In the genomic region with DNA sequence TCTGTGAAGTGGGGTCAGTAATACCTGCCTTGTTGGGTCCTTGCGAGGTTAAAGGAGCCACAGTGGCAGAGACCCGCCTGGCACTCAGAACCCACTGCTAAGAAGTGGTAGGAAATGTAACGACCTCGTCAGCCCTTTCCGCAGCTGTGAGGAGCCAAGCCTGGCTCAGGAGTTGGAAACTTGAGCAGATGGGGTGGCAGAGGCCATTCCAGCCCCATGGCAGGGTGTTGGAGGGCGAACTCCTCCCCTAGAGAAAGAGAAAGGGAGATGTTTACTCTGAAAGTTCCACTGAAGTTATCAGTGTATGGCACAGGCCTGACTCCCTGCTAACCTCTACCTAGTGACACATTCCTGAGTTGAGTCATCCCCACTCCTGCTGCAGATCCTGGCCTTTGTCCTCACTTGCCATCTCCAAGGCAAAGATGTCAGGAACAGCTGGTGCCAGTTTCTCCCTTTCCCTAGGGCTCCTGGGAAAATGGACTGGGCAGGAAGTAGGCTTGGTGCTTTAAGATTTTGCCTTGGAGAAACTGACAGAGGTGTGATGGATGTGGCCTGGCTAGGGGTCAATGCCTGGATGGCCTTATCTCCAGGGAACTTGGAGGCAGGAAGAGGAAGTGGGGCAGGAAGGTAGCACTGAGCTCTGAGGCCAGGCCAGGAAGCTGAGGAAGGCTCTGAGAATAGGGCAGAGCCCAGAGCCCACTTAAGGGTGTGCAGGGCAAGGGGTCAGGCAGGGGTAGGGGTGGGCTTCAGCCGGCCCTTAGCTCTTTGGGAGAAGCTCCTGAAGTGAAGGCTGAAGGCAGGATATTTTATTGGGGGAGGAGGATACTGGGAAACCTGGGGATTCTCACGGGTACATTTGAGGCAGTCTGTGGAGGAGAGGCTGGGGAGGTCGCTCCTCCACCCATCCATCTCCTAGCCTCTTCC, we compare ENCODE assay signal across 7 cellular contexts. TPM values are rescaled to one million over a fixed set of nuclear protein-coding genes. Genes with fewer than 3 reads are reported as not detected.
DNase-seq lines count a peak whose midpoint lies in the region; ATAC-seq, FAIRE-seq and TF ChIP-seq lines count a peak whose summit lies in the region.

No MANE protein-coding gene starts in this region.

- peak; percentile 49 for ATAC-seq in GM18511 (IDR thresholded peaks at IDR 0.05; ENCODE audit: unreplicated experiment)
- ATAC-seq in HG02840 (IDR thresholded peaks at IDR 0.05; ENCODE audit: low FRiP score, unreplicated experiment): peak; percentile 24
- peak; percentile 55 for ATAC-seq in T-helper 17 cell

- peak overlapping the region; percentile 91 for H3K27ac Mint-ChIP-seq in T-helper 17 cell

- H2AK5ac ChIP-seq in H1 (ENCODE audit: low read depth, low read length): no peak overlapping the region

- H3K4me1 ChIP-seq in H1 (replicated peaks in 1 of 4; ENCODE audit: control insufficient read depth in 3 of 4, insufficient read depth in 4 of 4, low read length in 3 of 4): peaks cover 0 to 11% (median 3%) of the 10 kb centered on the region in 4 experiments; a peak in 4 of 7 replicates
- H3K4me1 ChIP-seq in mucosa of rectum (ENCODE audit: control insufficient read depth in 2 of 2, insufficient read depth in 2 of 2, low read length in 2 of 2): peaks cover 25% of the 10 kb centered on the region in 2 donors

- H3K36me3 ChIP-seq in H1 (ENCODE audit: control insufficient read depth in 2 of 4, insufficient read depth in 4 of 4, low read length in 3 of 4) (no peaks in the 10 kb centered on the region), mucosa of rectum (ENCODE audit: control insufficient read depth in 2 of 2, insufficient read depth in 2 of 2, low read length in 2 of 2) (peaks cover 17% of the 10 kb centered on the region in 2 donors)

- H3K4me3 ChIP-seq in H1 (ENCODE audit: extremely low read depth in 1 of 4, insufficient read depth in 2 of 4, low read depth in 3 of 4, low read length in 4 of 4): peak overlapping the region; percentile 23 to 64 (median 52)
- H3K4me3 ChIP-seq in mucosa of rectum (ENCODE audit: low read length in 2 of 2): peak overlapping the region; percentile 58 to 67

- TF ChIP-seq EP300 in H1 (IDR thresholded peaks at IDR 0.05; ENCODE audit: borderline replicate concordance in 1 of 2, low read depth in 2 of 2, low read length in 2 of 2): no peak

- POLR2A ChIA-PET in H1 (lab: Charles Lee; ENCODE audit: partially characterized antibody): interaction anchor here (1.0 to 2.0 kb wide), 6 partner anchors 9 to 27 kb away, joined by 3 to 15 read pairs (median 4); a partner anchor contains a TSS

- no peak overlapping the region for H3K14ac ChIP-seq in H1 (ENCODE audit: insufficient read length)

- H3K79me2 ChIP-seq in H1 (ENCODE audit: control insufficient read depth in 1 of 2, insufficient read depth in 2 of 2, low read length in 2 of 2): no peaks in the 10 kb centered on the region

- peak overlapping the region; percentile 67 to 89 for H3K4me2 ChIP-seq in H1 (ENCODE audit: insufficient read depth in 1 of 2, low read depth in 2 of 2, low read length in 2 of 2)

- peaks cover 37% of the 10 kb centered on the region for H3K4me1 Mint-ChIP-seq in T-helper 17 cell

- H4K20me1 ChIP-seq in H1 (replicated peaks in 1 of 2; ENCODE audit: control insufficient read depth in 1 of 2, insufficient read depth in 2 of 2, low read length in 2 of 2): no peaks in the 10 kb centered on the region

- H3K18ac ChIP-seq in H1 (ENCODE audit: extremely low read depth, low read length): no peak overlapping the region

- FAIRE-seq in H1 (lab: Jason Lieb, UNC): no peak

- H3K27ac ChIP-seq in H1 (ENCODE audit: low read depth, low read length) (no peak overlapping the region), mucosa of rectum (ENCODE audit: low read depth in 2 of 2, low read length in 2 of 2) (peak overlapping the region; percentile 79 to 84)

- TF ChIP-seq RAD21 in H1 (IDR thresholded peaks at IDR 0.05 in 1 of 2, conservative IDR thresholded peaks at IDR 0.05 in 1 of 2; ENCODE audit: low read depth in 2 of 2, low read length in 2 of 2): no peak

- no peak for DNase-seq in T-helper 17 cell
- DNase-seq in H1 (ENCODE audit: low read depth in 1 of 2, low spot score in 2 of 2): no peak
- DNase-seq in DMS79 (lab: John Stamatoyannopoulos, UW): no peak
- no peak for DNase-seq in middle frontal gyrus (ENCODE audit: extremely low spot score, low spot score)

- no peaks in the 10 kb centered on the region for H3K27me3 Mint-ChIP-seq in T-helper 17 cell

- H3K56ac ChIP-seq in H1 (replicated peaks; ENCODE audit: insufficient read length, low read depth, low read length): no peak overlapping the region

- peak overlapping the region; percentile 65; the same call in 1 of the 2 replicates for H2BK15ac ChIP-seq in H1 (ENCODE audit: low read length)

- no peak overlapping the region for H4K8ac ChIP-seq in H1 (ENCODE audit: extremely low read depth, insufficient read depth, low read length)

- H2BK12ac ChIP-seq in H1 (ENCODE audit: low read depth, low read length): no peak overlapping the region; the same call in 1 of the 2 replicates

- no peak overlapping the region for H2BK120ac ChIP-seq in H1 (replicated peaks; ENCODE audit: low read depth, low read length)

- no peak overlapping the region for H3K23ac ChIP-seq in H1 (ENCODE audit: insufficient read length)

- H3K27me3 ChIP-seq in H1 (replicated peaks in 1 of 4; ENCODE audit: control insufficient read depth in 3 of 4, extremely low read depth in 1 of 4, insufficient read depth in 3 of 4, low read length in 3 of 4) (peaks cover 8 to 34% (median 21%) of the 10 kb centered on the region in 4 experiments; a peak in 6 of 7 replicates), mucosa of rectum (ENCODE audit: control insufficient read depth in 2 of 2, insufficient read depth in 2 of 2, low read length in 2 of 2) (no peaks in the 10 kb centered on the region)

- peak overlapping the region; percentile 66 for H2AFZ ChIP-seq in H1 (ENCODE audit: low read length)

- no peak for TF ChIP-seq CTCF in H1 (IDR thresholded peaks at IDR 0.05; ENCODE audit: control extremely low read depth in 1 of 3, insufficient read depth in 1 of 3, low read depth in 1 of 3, low read length in 3 of 3)

- H2BK5ac ChIP-seq in H1 (ENCODE audit: low read depth, low read length): peak overlapping the region; percentile 19; the same call in 1 of the 2 replicates

- no peak for TF ChIP-seq POLR2A in H1 (IDR thresholded peaks at IDR 0.05; ENCODE audit: control extremely low read depth in 1 of 2, low read depth in 2 of 2, low read length in 2 of 2)

- peaks cover 5% of the 10 kb centered on the region; the same call in 1 of the 2 replicates for H3K23me2 ChIP-seq in H1 (ENCODE audit: low read depth, low read length)

- H3K9me3 ChIP-seq in T-helper 17 cell (ENCODE audit: control insufficient read depth, low read length, poor library complexity, severe bottlenecking) (no peaks in the 10 kb centered on the region), H1 (ENCODE audit: insufficient read depth in 2 of 2, low read depth in 1 of 2, low read length in 1 of 2) (no peaks in the 10 kb centered on the region), mucosa of rectum (ENCODE audit: control insufficient read depth in 2 of 2, low read length in 2 of 2) (no peaks in the 10 kb centered on the region)

- CTCF ChIA-PET in H1 (lab: Charles Lee; ENCODE audit: partially characterized antibody): interaction anchor here (0.6 to 1.5 kb wide), 4 partner anchors 9 to 414 kb away, joined by 3 to 5 read pairs (median 4); no protein-coding TSS in a partner anchor

- H3K79me1 ChIP-seq in H1 (ENCODE audit: low read depth, low read length): no peaks in the 10 kb centered on the region; the same call in 1 of the 2 replicates

- H3K36me3 Mint-ChIP-seq in T-helper 17 cell (ENCODE audit: low read depth): peaks cover 3% of the 10 kb centered on the region

- no peak overlapping the region for H2BK20ac ChIP-seq in H1 (ENCODE audit: low read length)

- 60% methylated on average over 9 of the region's 9 CpGs; no CpG with 5 or more reads in 1 of the 2 experiments for WGBS in H1 (ENCODE audit: extremely low coverage in 1 of 2, insufficient coverage in 1 of 2, insufficient read length in 1 of 2, insufficient replicate concordance in 2 of 2, low coverage in 1 of 2, low lambda C conversion rate in 2 of 2, missing lambda C conversion rate in 1 of 2), 2 experiments

- H3K4ac ChIP-seq in H1 (replicated peaks; ENCODE audit: insufficient read length, low read depth, low read length): no peak overlapping the region

- H3K9ac ChIP-seq in H1 (replicated peaks in 1 of 4; ENCODE audit: extremely low read depth in 1 of 4, low read depth in 3 of 4, low read length in 3 of 4) (0 out of 7 replicates have a peak overlapping the region, but pooled peaks of 1 of the 4 experiments have one; percentile 19), mucosa of rectum (ENCODE audit: low read depth in 1 of 2, low read length in 2 of 2) (peak overlapping the region; percentile 42 to 55)

- no peak overlapping the region for H4K91ac ChIP-seq in H1 (replicated peaks; ENCODE audit: insufficient read length, low read length)

- H4K5ac ChIP-seq in H1 (ENCODE audit: insufficient read length, low read depth, low read length): no peak overlapping the region

- H3K4me3 Mint-ChIP-seq in T-helper 17 cell: peak overlapping the region; percentile 90

RNA-seq across cellular contexts. Expression of a gene that starts 0.9 kb away (rescaled TPM):
- total RNA-seq in T-helper 17 cell: 10 to 100 TPM; 38.2 to 39.5 TPM
- 4.7 and 5.2 TPM in 2 replicates for total RNA-seq in H1 (2021; fragmentation: NEBNext Ultra II Directional; extraction: Animal tissue kit (Norgen Biotek cat#: 25700))
- polyA plus RNA-seq in H1 (2011; rRNA removed): 13.4 and 14.2 TPM in 2 replicates
- 10.9 TPM for polyA plus RNA-seq in H1 (2011; cell fraction: cytosol; rRNA removed)
- polyA plus RNA-seq in H1 (2011; cell fraction: nucleus; rRNA removed): 11.4 TPM
- 4.9 to 9.1 TPM (median 7.5 TPM) in 4 replicates for polyA plus RNA-seq in H1 (2012, experiment 1 of 2)
- polyA plus RNA-seq in H1 (2012, experiment 2 of 2): 10.2 TPM
- 7.4 TPM for polyA plus RNA-seq in H1 (2013, experiment 1 of 2)
- 7.8 TPM for polyA plus RNA-seq in H1 (2013, experiment 2 of 2)
- polyA minus RNA-seq in H1 (2011; rRNA and poly(A)+ RNA removed): 3.0 and 3.4 TPM in 2 replicates
- polyA minus RNA-seq in H1 (2011; cell fraction: cytosol; rRNA and poly(A)+ RNA removed): 1.8 TPM
- polyA minus RNA-seq in H1 (2011; cell fraction: nucleus; rRNA and poly(A)+ RNA removed): not detected

RNA-seq across cellular contexts. Expression of a gene that starts 7.7 kb away (rescaled TPM):
- 100 to 1,000 TPM in 1 of 2 donors, 10 to 100 TPM in 1; 82.3 to 104 TPM for total RNA-seq in T-helper 17 cell
- total RNA-seq in H1 (2021; fragmentation: NEBNext Ultra II Directional; extraction: Animal tissue kit (Norgen Biotek cat#: 25700)): 34.4 and 38.1 TPM in 2 replicates
- 55.2 and 69.7 TPM in 2 replicates for polyA plus RNA-seq in H1 (2011; rRNA removed)
- 60.1 TPM for polyA plus RNA-seq in H1 (2011; cell fraction: cytosol; rRNA removed)
- polyA plus RNA-seq in H1 (2011; cell fraction: nucleus; rRNA removed): 18.0 TPM
- 47.6 to 56.1 TPM (median 49.2 TPM) in 4 replicates for polyA plus RNA-seq in H1 (2012, experiment 1 of 2)
- polyA plus RNA-seq in H1 (2012, experiment 2 of 2): 57.3 TPM
- 59.3 TPM for polyA plus RNA-seq in H1 (2013, experiment 1 of 2)
- polyA plus RNA-seq in H1 (2013, experiment 2 of 2): 60.5 TPM
- 11.0 and 15.1 TPM in 2 replicates for polyA minus RNA-seq in H1 (2011; rRNA and poly(A)+ RNA removed)
- polyA minus RNA-seq in H1 (2011; cell fraction: cytosol; rRNA and poly(A)+ RNA removed): 6.2 TPM
- polyA minus RNA-seq in H1 (2011; cell fraction: nucleus; rRNA and poly(A)+ RNA removed): 5.6 TPM

RNA-seq across cellular contexts. Expression of a gene that starts 10.4 kb away (rescaled TPM):
- 10 to 100 TPM; 42.8 to 43.3 TPM for total RNA-seq in T-helper 17 cell
- 97.2 and 99.5 TPM in 2 replicates for total RNA-seq in H1 (2021; fragmentation: NEBNext Ultra II Directional; extraction: Animal tissue kit (Norgen Biotek cat#: 25700))
- 398 and 514 TPM in 2 replicates for polyA plus RNA-seq in H1 (2011; rRNA removed)
- polyA plus RNA-seq in H1 (2011; cell fraction: cytosol; rRNA removed): 335 TPM
- polyA plus RNA-seq in H1 (2011; cell fraction: nucleus; rRNA removed): 327 TPM
- 151 to 246 TPM (median 213 TPM) in 4 replicates for polyA plus RNA-seq in H1 (2012, experiment 1 of 2)
- polyA plus RNA-seq in H1 (2012, experiment 2 of 2): 395 TPM
- 279 TPM for polyA plus RNA-seq in H1 (2013, experiment 1 of 2)
- polyA plus RNA-seq in H1 (2013, experiment 2 of 2): 252 TPM
- polyA minus RNA-seq in H1 (2011; rRNA and poly(A)+ RNA removed): 113 and 120 TPM in 2 replicates
- 36.7 TPM for polyA minus RNA-seq in H1 (2011; cell fraction: cytosol; rRNA and poly(A)+ RNA removed)
- 67.3 TPM for polyA minus RNA-seq in H1 (2011; cell fraction: nucleus; rRNA and poly(A)+ RNA removed)

RNA-seq across cellular contexts. Expression of a gene that starts 17.4 kb away (rescaled TPM):
- 1 to 10 TPM; 6.4 to 7.7 TPM for total RNA-seq in T-helper 17 cell
- total RNA-seq in H1 (2021; fragmentation: NEBNext Ultra II Directional; extraction: Animal tissue kit (Norgen Biotek cat#: 25700)): 19.8 and 22.4 TPM in 2 replicates
- 29.9 and 42.6 TPM in 2 replicates for polyA plus RNA-seq in H1 (2011; rRNA removed)
- 21.6 TPM for polyA plus RNA-seq in H1 (2011; cell fraction: cytosol; rRNA removed)
- polyA plus RNA-seq in H1 (2011; cell fraction: nucleus; rRNA removed): 95.9 TPM
- polyA plus RNA-seq in H1 (2012, experiment 1 of 2): 12.3 to 22.2 TPM (median 20.1 TPM) in 4 replicates
- polyA plus RNA-seq in H1 (2012, experiment 2 of 2): 19.3 TPM
- 17.5 TPM for polyA plus RNA-seq in H1 (2013, experiment 1 of 2)
- polyA plus RNA-seq in H1 (2013, experiment 2 of 2): 17.1 TPM
- 12.1 and 19.4 TPM in 2 replicates for polyA minus RNA-seq in H1 (2011; rRNA and poly(A)+ RNA removed)
- 5.9 TPM for polyA minus RNA-seq in H1 (2011; cell fraction: cytosol; rRNA and poly(A)+ RNA removed)
- polyA minus RNA-seq in H1 (2011; cell fraction: nucleus; rRNA and poly(A)+ RNA removed): 14.9 TPM

RNA-seq across cellular contexts. Expression of a gene that starts 23.8 kb away (rescaled TPM):
- 10 to 100 TPM; 15.6 to 17.8 TPM for total RNA-seq in T-helper 17 cell
- 33.8 and 36.1 TPM in 2 replicates for total RNA-seq in H1 (2021; fragmentation: NEBNext Ultra II Directional; extraction: Animal tissue kit (Norgen Biotek cat#: 25700))
- polyA plus RNA-seq in H1 (2011; rRNA removed): 29.4 and 47.8 TPM in 2 replicates
- 34.9 TPM for polyA plus RNA-seq in H1 (2011; cell fraction: cytosol; rRNA removed)
- polyA plus RNA-seq in H1 (2011; cell fraction: nucleus; rRNA removed): 40.6 TPM
- 26.7 to 32.0 TPM (median 29.0 TPM) in 4 replicates for polyA plus RNA-seq in H1 (2012, experiment 1 of 2)
- polyA plus RNA-seq in H1 (2012, experiment 2 of 2): 31.1 TPM
- 34.0 TPM for polyA plus RNA-seq in H1 (2013, experiment 1 of 2)
- polyA plus RNA-seq in H1 (2013, experiment 2 of 2): 33.7 TPM
- 57.4 and 67.9 TPM in 2 replicates for polyA minus RNA-seq in H1 (2011; rRNA and poly(A)+ RNA removed)
- 19.6 TPM for polyA minus RNA-seq in H1 (2011; cell fraction: cytosol; rRNA and poly(A)+ RNA removed)
- 45.0 TPM for polyA minus RNA-seq in H1 (2011; cell fraction: nucleus; rRNA and poly(A)+ RNA removed)
